ENCODE assay signal across 8 cellular contexts in genomic region chr12:45415393-45415817, GRCh38.
A peak's percentile ranks its signal among the peaks of the same experiment; 100 is the strongest.
DNase-seq lines count a peak whose midpoint lies in the region; ATAC-seq and TF ChIP-seq lines count a peak whose summit lies in the region.

No MANE protein-coding gene starts in this region.

- intact Hi-C loops in ovary (cut with DNase I), result no loop called here

- TF ChIP-seq CTCF in AG04449 (IDR thresholded peaks at IDR 0.05; ENCODE audit: insufficient read depth, low read length, missing control alignments) (no peak), ovary (IDR thresholded peaks at IDR 0.05) (no peak)

- peak; percentile 99 for DNase-seq in AG04449 (ENCODE audit: low read depth, low spot score)
- peak; percentile 84 to 94 for DNase-seq in SJSA1 (ENCODE audit: low read depth in 1 of 2, low spot score in 2 of 2)
- peak; percentile 99 for DNase-seq in foreskin melanocyte
- DNase-seq in stimulated activated CD4-positive, alpha-beta T cell treated with anti-CD3 and anti-CD28 coated beads, Interleukin-2, amount 100 ng/mL, for 4 hours (ENCODE audit: low read depth), result peak; percentile 1
- DNase-seq in ovary, result no peak
- DNase-seq in NCI-H1105 (lab: John Stamatoyannopoulos, UW), result no peak

- POLR2A ChIA-PET in AG04449 (lab: Yijun Ruan, JAX), result no interaction called here

- 71 to 95% (median 86%) methylated on average over 4 of the region's 4 CpGs for WGBS in ovary, 3 donors

- H3K27ac ChIP-seq in SJSA1 (peak overlapping the region; percentile 36), ovary (no peak overlapping the region)

- H3K36me3 ChIP-seq in SJSA1, result peaks cover 72% of the 10 kb centered on the region
- H3K36me3 ChIP-seq in ovary, result no peaks in the 10 kb centered on the region

- H3K9me3 ChIP-seq in SJSA1 (replicated peaks), result no peaks in the 10 kb centered on the region
- H3K9me3 ChIP-seq in ovary, result no peaks in the 10 kb centered on the region

- H3K4me3 ChIP-seq in AG04449 (ENCODE audit: low read depth, low read length) (no peak overlapping the region), SJSA1 (no peak overlapping the region), ovary (no peak overlapping the region)

- H3K27me3 ChIP-seq in SJSA1 (replicated peaks), result no peaks in the 10 kb centered on the region
- H3K27me3 ChIP-seq in ovary, result no peaks in the 10 kb centered on the region

- peak; percentile 96 for ATAC-seq in GM18870 (IDR thresholded peaks at IDR 0.05; ENCODE audit: unreplicated experiment)
- ATAC-seq in HG03064 (IDR thresholded peaks at IDR 0.05; ENCODE audit: low read depth, unreplicated experiment), result peak; percentile 85

- TF ChIP-seq POLR2A in ovary (IDR thresholded peaks at IDR 0.05), result no peak

- no peak for TF ChIP-seq EP300 in ovary (IDR thresholded peaks at IDR 0.05)

- CTCF ChIA-PET in AG04449 (lab: Yijun Ruan, JAX), result interaction anchor here (0.9 to 2.2 kb wide), 2 partner anchors 147 to 201 kb away, joined by 3 to 7 read pairs; no protein-coding TSS in a partner anchor

- peaks cover 10% of the 10 kb centered on the region for H3K4me1 ChIP-seq in SJSA1 (replicated peaks)
- no peaks in the 10 kb centered on the region for H3K4me1 ChIP-seq in ovary (ENCODE audit: insufficient read depth)

Comparison
In these comparisons a context has a peak if more than half of its experiments do, and no peak if none do; other contexts are left out.
1. DNase-seq: peak in AG04449 (single experiment), SJSA1 (2 of 2), foreskin melanocyte (single experiment) and stimulated activated CD4-positive, alpha-beta T cell treated with anti-CD3 and anti-CD28 coated beads, Interleukin-2, amount 100 ng/mL, for 4 hours (single experiment); none in ovary (0 of 5) and NCI-H1105 (single experiment).